23 cellular contexts compared by ENCODE assay signal in genomic region chr22:22042599-22043295, GRCh38.
"Had no signal": no experiment of that assay in that cellular context is flagged by ENCODE, and none has a peak within 500 bp of the region (broad histone marks: within the 10 kb centered on the region; RNA-seq: fewer than 3 reads in every experiment).

No MANE protein-coding gene starts in this region.

- H3K27ac Mint-ChIP-seq: activated naive CD4-positive, alpha-beta T cell treated with anti-CD3 and anti-CD28 coated beads, Interleukin-2, amount 10 ng/mL, durations not matched to agents 7 days and 5 days; endodermal cell; natural killer cell treated with Interleukin-12 subunit alpha and Interleukin-12 subunit beta and Interleukin-15 and Interleukin-18, amount 100 ng/mL, for 72 hours; progenitor cell of endocrine pancreas had no signal

- H3K36me3 Mint-ChIP-seq: activated naive CD4-positive, alpha-beta T cell treated with anti-CD3 and anti-CD28 coated beads, Interleukin-2, amount 10 ng/mL, durations not matched to agents 7 days and 5 days; natural killer cell treated with Interleukin-12 subunit alpha and Interleukin-12 subunit beta and Interleukin-15 and Interleukin-18, amount 100 ng/mL, for 72 hours had no signal

- H3K9me3 Mint-ChIP-seq: activated naive CD4-positive, alpha-beta T cell treated with anti-CD3 and anti-CD28 coated beads, Interleukin-2, amount 10 ng/mL, durations not matched to agents 7 days and 5 days; endodermal cell; natural killer cell treated with Interleukin-12 subunit alpha and Interleukin-12 subunit beta and Interleukin-15 and Interleukin-18, amount 100 ng/mL, for 72 hours had no signal

- ATAC-seq: gastroesophageal sphincter had no signal

- DNase-seq: activated CD4-positive, alpha-beta T cell treated with anti-CD3 and anti-CD28 coated beads for 1 hour; activated CD4-positive, alpha-beta T cell treated with anti-CD3 and anti-CD28 coated beads, Interleukin-2, amount 50 U/mL, for 4 hours; activated effector memory CD4-positive, alpha-beta T cell treated with anti-CD3 and anti-CD28 coated beads, Interleukin-2, amount 50 U/mL, for 16 hours; activated naive CD4-positive, alpha-beta T cell treated with anti-CD3 and anti-CD28 coated beads, Interleukin-2, amount 10 ng/mL, durations not matched to agents 7 days and 5 days; amygdala; cortex of kidney; endodermal cell; hypothalamus; left ventricle myocardium inferior; midbrain; retina; sigmoid colon; stimulated activated CD4-positive, alpha-beta T cell treated with anti-CD3 and anti-CD28 coated beads, Interleukin-15, amount 100 ng/mL, for 24 hours; stimulated activated naive CD4-positive, alpha-beta T cell; testis; trophoblast cell; uterus; WERI-Rb-1 had no signal

- H3K36me3 ChIP-seq: gastroesophageal sphincter, left ventricle myocardium inferior, sigmoid colon, uterus, WERI-Rb-1 had no signal

- H3K27me3 ChIP-seq: gastroesophageal sphincter, sigmoid colon, testis, uterus had no signal

- FAIRE-seq: TTC549 had no signal

- H3K4me1 Mint-ChIP-seq: activated naive CD4-positive, alpha-beta T cell treated with anti-CD3 and anti-CD28 coated beads, Interleukin-2, amount 10 ng/mL, durations not matched to agents 7 days and 5 days had no signal

- H3K4me3 ChIP-seq: gastroesophageal sphincter, left ventricle myocardium inferior, sigmoid colon, smooth muscle cell, testis, uterus had no signal

- H3K9me3 ChIP-seq: gastroesophageal sphincter, left ventricle myocardium inferior, sigmoid colon, testis, uterus had no signal

- H3K27ac ChIP-seq: gastroesophageal sphincter, left ventricle myocardium inferior, sigmoid colon, testis, uterus, WERI-Rb-1 had no signal

- H3K4me3 Mint-ChIP-seq: activated naive CD4-positive, alpha-beta T cell treated with anti-CD3 and anti-CD28 coated beads, Interleukin-2, amount 10 ng/mL, durations not matched to agents 7 days and 5 days; endodermal cell; natural killer cell treated with Interleukin-12 subunit alpha and Interleukin-12 subunit beta and Interleukin-15 and Interleukin-18, amount 100 ng/mL, for 72 hours had no signal

- H3K4me2 ChIP-seq: smooth muscle cell had no signal
